In the genomic region with DNA sequence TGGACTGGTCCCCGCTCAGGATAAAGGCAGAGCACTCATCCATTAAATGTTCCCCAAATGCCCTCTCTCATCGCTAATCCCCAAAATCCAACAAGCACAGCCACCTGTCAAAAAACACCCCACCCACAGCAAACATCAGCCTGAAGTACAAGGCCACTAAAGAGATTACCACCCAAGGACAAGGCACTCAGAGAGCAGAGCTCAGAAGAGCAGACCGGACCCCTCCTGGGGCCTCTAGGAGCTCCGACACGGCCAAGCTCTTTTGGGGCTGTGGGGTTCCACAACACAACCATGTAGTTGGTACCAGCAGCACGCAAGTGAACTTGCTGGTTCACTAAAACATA, we compare ENCODE assay signal across 15 cellular contexts. TPM values are rescaled to one million over a fixed set of nuclear protein-coding genes. Genes with fewer than 3 reads are reported as not detected.
DNase-seq lines count a peak whose midpoint lies in the region; ATAC-seq and TF ChIP-seq lines count a peak whose summit lies in the region.
"Had no signal": no experiment of that assay in that cellular context is flagged by ENCODE, and none has a peak within 500 bp of the region (broad histone marks: within the 10 kb centered on the region; RNA-seq: fewer than 3 reads in every experiment).

No MANE protein-coding gene starts in this region.

- peak overlapping the region; percentile 35 to 46 for H3K27ac Mint-ChIP-seq in activated naive CD4-positive, alpha-beta T cell treated with anti-CD3 and anti-CD28 coated beads, Interleukin-2, amount 50 U/mL, for 72 hours

- intact Hi-C loops in left ventricle myocardium inferior (cut with micrococcal nuclease), result no loop called here
- intact Hi-C loops in spleen (cut with DNase I; ENCODE audit: low total_unique reads), result no loop called here

- H3K36me3 ChIP-seq in left ventricle myocardium inferior (peaks cover 20% of the 10 kb centered on the region), spleen (peaks cover 0 to 30% (median 16%) of the 10 kb centered on the region in 6 donors)

- peaks cover 98% of the 10 kb centered on the region for H3K4me1 ChIP-seq in left ventricle myocardium inferior
- peaks cover 7 to 78% (median 52%) of the 10 kb centered on the region in 6 donors for H3K4me1 ChIP-seq in spleen

- H3K4me3 ChIP-seq in left ventricle myocardium inferior (peak overlapping the region; percentile 48), spleen (no peak overlapping the region)
- H3K4me3 ChIP-seq: HAP-1, SK-N-MC had no signal

- H3K9me3 ChIP-seq in left ventricle myocardium inferior (replicated peaks), result no peaks in the 10 kb centered on the region
- no peaks in the 10 kb centered on the region for H3K9me3 ChIP-seq in spleen
- H3K9me3 ChIP-seq: HAP-1 had no signal

- no peak for DNase-seq in activated naive CD4-positive, alpha-beta T cell treated with anti-CD3 and anti-CD28 coated beads, Interleukin-2, amount 50 U/mL, for 72 hours (ENCODE audit: low spot score in 2 of 2)
- DNase-seq in activated naive CD4-positive, alpha-beta T cell (lab: John Stamatoyannopoulos, UW), result no peak
- DNase-seq in left ventricle myocardium inferior (no peak), spleen (peak; percentile 32)
- DNase-seq in stimulated activated CD4-positive, alpha-beta T cell treated with anti-CD3 and anti-CD28 coated beads, Interleukin-1b, Interleukin-23, amount 100 ng/mL, for 48 hours, result no peak
- DNase-seq: activated CD4-positive, alpha-beta T cell treated with anti-CD3 and anti-CD28 coated beads for 4 hours; activated naive CD4-positive, alpha-beta T cell treated with Interleukin-2 at 50 U/mL for 16 hours; DND-41; NCI-H1417 treated with DMSO at 0.1 percent for 48 hours; NCI-H510A treated with DMSO at 0.1 percent for 48 hours had no signal

- H3K9me3 Mint-ChIP-seq in activated naive CD4-positive, alpha-beta T cell treated with anti-CD3 and anti-CD28 coated beads, Interleukin-2, amount 50 U/mL, for 72 hours, result no peaks in the 10 kb centered on the region

- H3K27me3 ChIP-seq in left ventricle myocardium inferior (ENCODE audit: low read depth) (no peaks in the 10 kb centered on the region), spleen (replicated peaks in 1 of 7) (no peaks in the 10 kb centered on the region)

- peak overlapping the region; percentile 78 for H3K27ac ChIP-seq in VCaP
- H3K27ac ChIP-seq in left ventricle myocardium inferior (replicated peaks), result peak overlapping the region; percentile 100
- no peak overlapping the region for H3K27ac ChIP-seq in spleen
- H3K27ac ChIP-seq: SK-N-MC had no signal

- TF ChIP-seq POLR2A in spleen (IDR thresholded peaks at IDR 0.05), result no peak

- peaks cover 0 to 13% of the 10 kb centered on the region in 2 donors for H3K36me3 Mint-ChIP-seq in activated naive CD4-positive, alpha-beta T cell treated with anti-CD3 and anti-CD28 coated beads, Interleukin-2, amount 50 U/mL, for 72 hours

- no peak for ATAC-seq in activated naive CD4-positive, alpha-beta T cell treated with anti-CD3 and anti-CD28 coated beads, Interleukin-2, amount 50 U/mL, for 72 hours
- no peak for ATAC-seq in SK-N-SH treated with all-trans-retinoic acid at 6 μM for 48 hours
- ATAC-seq in HG02938 (IDR thresholded peaks at IDR 0.05; ENCODE audit: unreplicated experiment), result no peak

- TF ChIP-seq CTCF in VCaP (conservative IDR thresholded peaks at IDR 0.05) (no peak), left ventricle myocardium inferior (IDR thresholded peaks at IDR 0.05; ENCODE audit: borderline replicate concordance) (no peak), spleen (IDR thresholded peaks at IDR 0.05 in 8 of 11, conservative IDR thresholded peaks at IDR 0.05 in 3 of 11) (no peak)

- WGBS in spleen, 5 donors, result 86 to 95% (median 88%) methylated on average over 6 of the region's 6 CpGs

TF ChIP-seq in SK-N-SH treated with all-trans-retinoic acid at 6 μM for 48 hours, 23 proteins besides CTCF, POLR2A, EP300 and RAD21:
- no peak for TF ChIP-seq PPARA (CRISPR knock-in tag; IDR thresholded peaks at IDR 0.05; ENCODE audit: borderline replicate concordance)
- TF ChIP-seq, protein P1, sequence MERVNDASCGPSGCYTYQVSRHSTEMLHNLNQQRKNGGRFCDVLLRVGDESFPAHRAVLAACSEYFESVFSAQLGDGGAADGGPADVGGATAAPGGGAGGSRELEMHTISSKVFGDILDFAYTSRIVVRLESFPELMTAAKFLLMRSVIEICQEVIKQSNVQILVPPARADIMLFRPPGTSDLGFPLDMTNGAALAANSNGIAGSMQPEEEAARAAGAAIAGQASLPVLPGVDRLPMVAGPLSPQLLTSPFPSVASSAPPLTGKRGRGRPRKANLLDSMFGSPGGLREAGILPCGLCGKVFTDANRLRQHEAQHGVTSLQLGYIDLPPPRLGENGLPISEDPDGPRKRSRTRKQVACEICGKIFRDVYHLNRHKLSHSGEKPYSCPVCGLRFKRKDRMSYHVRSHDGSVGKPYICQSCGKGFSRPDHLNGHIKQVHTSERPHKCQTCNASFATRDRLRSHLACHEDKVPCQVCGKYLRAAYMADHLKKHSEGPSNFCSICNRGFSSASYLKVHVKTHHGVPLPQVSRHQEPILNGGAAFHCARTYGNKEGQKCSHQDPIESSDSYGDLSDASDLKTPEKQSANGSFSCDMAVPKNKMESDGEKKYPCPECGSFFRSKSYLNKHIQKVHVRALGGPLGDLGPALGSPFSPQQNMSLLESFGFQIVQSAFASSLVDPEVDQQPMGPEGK (CRISPR knock-in tag; IDR thresholded peaks at IDR 0.05; ENCODE audit: borderline replicate concordance), result no peak
TF ChIP-seq in SK-N-SH treated with all-trans-retinoic acid at 6 μM for 48 hours: peak in this region for 0.

RNA-seq across cellular contexts. Expression of gene VDAC1, which starts 9.8 kb away (rescaled TPM):
- total RNA-seq in activated naive CD4-positive, alpha-beta T cell treated with anti-CD3 and anti-CD28 coated beads, Interleukin-2, amount 50 U/mL, for 72 hours, result 100 to 1,000 TPM; 289 to 522 TPM
- total RNA-seq in left ventricle myocardium inferior, result 501 TPM
- total RNA-seq in spleen, result 100 to 1,000 TPM in 1 of 7 donors, 10 to 100 TPM in 6; 69.2 to 100 (median 86.4) TPM
- 10 to 100 TPM; 53.3 to 84.0 (median 76.2) TPM for polyA plus RNA-seq in spleen

RNA-seq across cellular contexts. Expression of gene C5orf15, which starts 26.5 kb away (rescaled TPM):
- 10 to 100 TPM; 20.6 to 28.1 TPM for total RNA-seq in activated naive CD4-positive, alpha-beta T cell treated with anti-CD3 and anti-CD28 coated beads, Interleukin-2, amount 50 U/mL, for 72 hours
- total RNA-seq in left ventricle myocardium inferior, result 34.4 TPM
- total RNA-seq in spleen, result 10 to 100 TPM; 25.4 to 49.6 (median 28.6) TPM
- polyA plus RNA-seq in spleen, result 10 to 100 TPM; 28.1 to 28.8 (median 28.4) TPM

Comparison
In these comparisons a context has a peak if more than half of its experiments do, and no peak if none do; other contexts are left out.
1. H3K27ac ChIP-seq: peak in VCaP (single experiment) and left ventricle myocardium inferior (single experiment); none in spleen (0 of 8).